ENCODE assay signal across 14 cellular contexts in genomic region chr6:20740727-20741126, GRCh38.
DNase-seq lines count a peak whose midpoint lies in the region; ATAC-seq and TF ChIP-seq lines count a peak whose summit lies in the region.
"Had no signal": no experiment of that assay in that cellular context is flagged by ENCODE, and none has a peak within 500 bp of the region (broad histone marks: within the 10 kb centered on the region; RNA-seq: fewer than 3 reads in every experiment).

No MANE protein-coding gene starts in this region.

- TSS peak; percentile 7 for BruUV-seq in Calu3 (replicated peaks; lab: Mats Ljungman, UMichigan)

- 82 to 84% methylated on average over 4 of the region's 4 CpGs for whole genome bisulfite sequencing in esophagus squamous epithelium, 2 donors

- H3K36me3 Mint-ChIP-seq in Calu3 (ENCODE audit: insufficient read depth, unreplicated experiment) (no peaks in the 10 kb centered on the region), mesothelial cell of epicardium (peaks cover 21% of the 10 kb centered on the region)

- H3K27ac Mint-ChIP-seq in Calu3 (ENCODE audit: unreplicated experiment), result no peak overlapping the region
- H3K27ac Mint-ChIP-seq in mesothelial cell of epicardium, result peak overlapping the region; percentile 17
- H3K27ac Mint-ChIP-seq: CD14-positive monocyte; CD8-positive, alpha-beta memory T cell; GM23338 had no signal

- no peaks in the 10 kb centered on the region for H3K27me3 ChIP-seq in esophagus squamous epithelium

- ATAC-seq in GM21528 (IDR thresholded peaks at IDR 0.05; ENCODE audit: low FRiP score, unreplicated experiment), result no peak
- ATAC-seq: GM12878, GM23338 had no signal

- intact Hi-C loops in Calu3 (cut with micrococcal nuclease; ENCODE audit: unreplicated experiment) (no loop called here), esophagus squamous epithelium (cut with DNase I) (no loop called here)

- H3K4me3 Mint-ChIP-seq in Calu3 (ENCODE audit: low read depth, unreplicated experiment), result no peak overlapping the region
- no peak overlapping the region for H3K4me3 Mint-ChIP-seq in mesothelial cell of epicardium
- H3K4me3 Mint-ChIP-seq: CD14-positive monocyte; CD8-positive, alpha-beta memory T cell; GM23338 had no signal

- no peak for DNase-seq in Calu3
- DNase-seq in LNCaP clone FGC (ENCODE audit: low read depth), result peak; percentile 32
- no peak for DNase-seq in mesothelial cell of epicardium (ENCODE audit: low spot score in 2 of 2, unreplicated experiment in 2 of 2)
- no peak for DNase-seq in activated naive CD4-positive, alpha-beta T cell treated with anti-CD3 and anti-CD28 coated beads, Interleukin-2, amount 50 U/mL, for 16 hours
- no peak for DNase-seq in esophagus squamous epithelium (lab: John Stamatoyannopoulos, UW)
- DNase-seq: Caco-2; CD8-positive, alpha-beta memory T cell; DMS79; H7 had no signal

- TF ChIP-seq POLR2A in esophagus squamous epithelium (IDR thresholded peaks at IDR 0.05), result no peak

- H3K9me3 Mint-ChIP-seq in Calu3 (ENCODE audit: low read depth, unreplicated experiment) (no peaks in the 10 kb centered on the region), mesothelial cell of epicardium (peaks cover 11% of the 10 kb centered on the region)
- H3K9me3 Mint-ChIP-seq: GM23338 had no signal

- H3K27ac ChIP-seq in 22Rv1 (peak overlapping the region; percentile 46), esophagus squamous epithelium (no peak overlapping the region)

- no peak for TF ChIP-seq CTCF in 22Rv1 (IDR thresholded peaks at IDR 0.05)
- TF ChIP-seq CTCF in Calu3 (IDR thresholded peaks at IDR 0.05; ENCODE audit: unreplicated experiment), result no peak
- no peak for TF ChIP-seq CTCF in LNCaP clone FGC (IDR thresholded peaks at IDR 0.05; ENCODE audit: control insufficient read depth, extremely low read depth, insufficient read depth)
- no peak for TF ChIP-seq CTCF in mesothelial cell of epicardium (IDR thresholded peaks at IDR 0.05; ENCODE audit: unreplicated experiment)
- no peak for TF ChIP-seq CTCF in esophagus squamous epithelium (IDR thresholded peaks at IDR 0.05)

- H3K4me1 ChIP-seq in esophagus squamous epithelium, result no peaks in the 10 kb centered on the region

- no peaks in the 10 kb centered on the region for H3K9me3 ChIP-seq in esophagus squamous epithelium
- H3K9me3 ChIP-seq: Caco-2 had no signal

- H3K4me1 Mint-ChIP-seq in Calu3 (ENCODE audit: low read depth, unreplicated experiment) (peaks cover 24% of the 10 kb centered on the region), mesothelial cell of epicardium (peaks cover 43% of the 10 kb centered on the region)
- H3K4me1 Mint-ChIP-seq: CD14-positive monocyte, GM23338 had no signal

- H3K36me3 ChIP-seq in esophagus squamous epithelium, result peaks cover 0 to 17% (median 0%) of the 10 kb centered on the region in 3 donors

- H3K4me3 ChIP-seq in LNCaP clone FGC (ENCODE audit: low read depth, low read length) (no peak overlapping the region), esophagus squamous epithelium (no peak overlapping the region)
- H3K4me3 ChIP-seq: GM12878, GM23338 had no signal

- H3K27me3 Mint-ChIP-seq in Calu3 (ENCODE audit: unreplicated experiment), result no peaks in the 10 kb centered on the region
- no peaks in the 10 kb centered on the region for H3K27me3 Mint-ChIP-seq in mesothelial cell of epicardium (ENCODE audit: low read depth)
- H3K27me3 Mint-ChIP-seq: CD8-positive, alpha-beta memory T cell had no signal

- CTCF ChIA-PET in Calu3 (lab: Charles Lee), result interaction anchor here (0.8 kb wide), 1 partner anchor 17 kb away, joined by 5 read pairs; no protein-coding TSS in a partner anchor
